10 cellular contexts compared by ENCODE assay signal in the genomic region with DNA sequence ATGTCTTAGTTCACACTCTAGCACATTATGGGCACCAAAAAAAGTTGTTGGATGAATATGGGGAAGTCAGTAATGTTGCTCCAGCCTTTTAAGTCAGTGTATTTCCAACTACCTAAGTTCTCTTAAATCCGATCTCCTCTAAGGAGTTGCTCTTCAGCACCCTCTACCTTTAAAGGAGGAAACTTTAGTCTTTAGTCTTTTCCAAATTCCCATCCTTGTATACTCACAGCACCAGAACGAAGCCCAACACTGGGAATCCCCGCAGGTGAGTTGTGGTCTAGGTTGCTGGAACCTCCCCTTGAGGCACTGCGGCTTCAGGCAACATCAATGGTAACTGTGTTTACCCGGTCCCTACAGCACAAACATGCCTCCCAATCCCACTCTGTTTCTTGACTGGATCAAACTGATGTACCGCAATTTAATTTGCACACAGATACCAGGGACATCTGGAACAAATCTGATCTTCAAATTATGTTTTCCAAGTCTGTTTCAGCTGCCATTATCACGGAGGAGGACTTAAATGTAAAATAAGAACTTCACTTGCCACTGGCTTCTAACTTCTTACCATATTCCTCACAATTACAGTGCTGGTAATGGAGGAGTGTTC.
DNase-seq lines count a peak whose midpoint lies in the region; ATAC-seq and TF ChIP-seq lines count a peak whose summit lies in the region.
"Had no signal": no experiment of that assay in that cellular context is flagged by ENCODE, and none has a peak within 500 bp of the region (broad histone marks: within the 10 kb centered on the region; RNA-seq: fewer than 3 reads in every experiment).

No MANE protein-coding gene starts in this region.

- H3K4me1 Mint-ChIP-seq in type B pancreatic cell (ENCODE audit: unreplicated experiment) (peaks cover 26% of the 10 kb centered on the region), nephron progenitor cell (peaks cover 23% of the 10 kb centered on the region)

- no peak overlapping the region for H3K4me3 Mint-ChIP-seq in type B pancreatic cell
- no peak overlapping the region for H3K4me3 Mint-ChIP-seq in nephron progenitor cell

- H3K4me1 ChIP-seq in heart right ventricle = peaks cover 0 to 40% (median 26%) of the 10 kb centered on the region in 9 donors

- H3K27me3 Mint-ChIP-seq in type B pancreatic cell (no peaks in the 10 kb centered on the region), nephron progenitor cell (ENCODE audit: low read depth, poor library complexity) (peaks cover 4% of the 10 kb centered on the region)

- DNase-seq in heart right ventricle (no peak), left cardiac atrium (no peak), WERI-Rb-1 (no peak), left ventricle myocardium superior (no peak), type B pancreatic cell (ENCODE audit: extremely low spot score, unreplicated experiment) (no peak), nephron progenitor cell (no peak), lower leg skin (ENCODE audit: low spot score in 2 of 2) (no peak)
- DNase-seq: activated CD4-positive, CD25-positive, alpha-beta regulatory T cell; NCI-H2029 treated with DMSO at 0.1 percent for 48 hours had no signal

- no peak overlapping the region for H3K27ac ChIP-seq in heart right ventricle
- H3K27ac ChIP-seq in WERI-Rb-1 = no peak overlapping the region

- H3K9me3 ChIP-seq in heart right ventricle (peaks cover 0 to 8% (median 0%) of the 10 kb centered on the region in 11 donors), WERI-Rb-1 (ENCODE audit: severe bottlenecking) (no peaks in the 10 kb centered on the region)

- ATAC-seq in heart right ventricle (no peak), left cardiac atrium (no peak), left ventricle myocardium superior (peak; percentile 21), GM21447 (IDR thresholded peaks at IDR 0.05; ENCODE audit: unreplicated experiment) (no peak)

- H3K9me3 Mint-ChIP-seq in type B pancreatic cell (peaks cover 5% of the 10 kb centered on the region), nephron progenitor cell (peaks cover 20% of the 10 kb centered on the region)

- TF ChIP-seq POLR2A in lower leg skin (IDR thresholded peaks at IDR 0.05) = no peak

- H3K27ac Mint-ChIP-seq in type B pancreatic cell (no peak overlapping the region), nephron progenitor cell (no peak overlapping the region)

- H3K36me3 ChIP-seq in heart right ventricle = no peaks in the 10 kb centered on the region
- H3K36me3 ChIP-seq in WERI-Rb-1 = no peaks in the 10 kb centered on the region

- TF ChIP-seq CTCF in heart right ventricle (IDR thresholded peaks at IDR 0.05) (peak in 7 of 9 donors; percentile 14 to 48 (median 24)), WERI-Rb-1 (IDR thresholded peaks at IDR 0.05; ENCODE audit: low read depth, low read length) (peak; percentile 31), type B pancreatic cell (conservative IDR thresholded peaks at IDR 0.05) (peak; percentile 45), nephron progenitor cell (IDR thresholded peaks at IDR 0.05) (no peak), lower leg skin (IDR thresholded peaks at IDR 0.05) (no peak)

- WGBS in heart right ventricle, 2 donors = 90 to 91% methylated on average over 7 of the region's 7 CpGs
- WGBS in lower leg skin, 2 donors = 71 to 79% methylated on average over 7 of the region's 7 CpGs

- intact Hi-C loops in heart right ventricle (cut with DNase I) (no loop called here), left cardiac atrium (cut with DNase I) (no loop called here), left ventricle myocardium superior (cut with micrococcal nuclease) (no loop called here), lower leg skin (cut with DNase I; ENCODE audit: low total_unique reads) (no loop called here)

- H3K36me3 Mint-ChIP-seq in type B pancreatic cell (peaks cover 12% of the 10 kb centered on the region), nephron progenitor cell (ENCODE audit: low read depth) (peaks cover 22% of the 10 kb centered on the region)

- H3K27me3 ChIP-seq in heart right ventricle (no peaks in the 10 kb centered on the region), WERI-Rb-1 (ENCODE audit: insufficient read depth, low read depth, severe bottlenecking) (no peaks in the 10 kb centered on the region)

- H3K4me3 ChIP-seq in heart right ventricle (no peak overlapping the region), WERI-Rb-1 (ENCODE audit: low read depth, low read length) (no peak overlapping the region), lower leg skin (ENCODE audit: low read depth, poor library complexity, severe bottlenecking) (no peak overlapping the region)

Comparison
In these comparisons a context has a peak if more than half of its experiments do, and no peak if none do; other contexts are left out.
1. CTCF ChIP-seq: peak in heart right ventricle (7 of 9), WERI-Rb-1 (single experiment) and type B pancreatic cell (single experiment); none in nephron progenitor cell (single experiment) and lower leg skin (0 of 3).